In the genomic region with DNA sequence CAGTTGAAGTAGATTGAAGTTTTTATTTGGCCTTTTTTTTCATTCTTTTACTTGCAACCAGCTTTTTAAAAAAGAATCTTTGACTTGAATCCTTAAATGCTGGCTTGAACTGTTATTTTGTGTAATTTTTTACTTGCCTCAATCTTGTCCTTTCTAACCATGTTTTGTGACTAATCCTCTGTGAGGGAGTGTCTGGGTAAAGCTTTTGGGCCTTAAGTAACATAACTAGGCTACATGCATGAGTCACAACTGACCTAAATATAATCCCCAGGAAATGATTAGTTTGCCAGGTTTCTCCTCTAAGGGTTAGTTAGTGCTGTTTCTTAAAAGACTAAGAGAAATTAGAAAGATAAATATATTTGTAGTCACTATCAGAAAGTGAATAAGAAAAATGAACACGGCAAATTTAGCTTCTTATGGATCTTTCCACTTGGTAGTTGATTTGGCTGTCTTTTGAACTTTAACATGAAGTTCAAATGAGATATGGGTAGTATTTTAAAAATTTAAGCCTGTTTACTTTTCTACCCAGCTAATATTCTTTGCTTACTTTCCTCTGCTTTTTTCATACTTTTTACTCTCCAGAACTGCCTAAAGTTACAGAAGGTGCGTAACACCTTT, we compare ENCODE assay signal across 9 cellular contexts. TPM values are rescaled to one million over a fixed set of nuclear protein-coding genes. Genes with fewer than 3 reads are reported as not detected.
DNase-seq lines count a peak whose midpoint lies in the region; ATAC-seq and TF ChIP-seq lines count a peak whose summit lies in the region.
"Had no signal": no experiment of that assay in that cellular context is flagged by ENCODE, and none has a peak within 500 bp of the region (broad histone marks: within the 10 kb centered on the region; RNA-seq: fewer than 3 reads in every experiment).

No MANE protein-coding gene starts in this region.

- H3K4me3 Mint-ChIP-seq in dendritic cell treated with granulocyte-macrophage colony-stimulating factor and Interleukin-4, amounts not matched to agents 40 ng/mL and 50 ng/mL, for 4 days = no peak overlapping the region
- H3K4me3 Mint-ChIP-seq in naive thymus-derived CD4-positive, alpha-beta T cell = no peak overlapping the region

- peaks cover 17% of the 10 kb centered on the region for H3K4me1 Mint-ChIP-seq in dendritic cell treated with granulocyte-macrophage colony-stimulating factor and Interleukin-4, amounts not matched to agents 40 ng/mL and 50 ng/mL, for 4 days (ENCODE audit: low read depth)
- H3K4me1 Mint-ChIP-seq in naive thymus-derived CD4-positive, alpha-beta T cell = peaks cover 6 to 23% (median 18%) of the 10 kb centered on the region in 7 donors

- TF ChIP-seq POLR2A in thyroid gland (IDR thresholded peaks at IDR 0.05) = no peak

- H3K9me3 Mint-ChIP-seq in dendritic cell treated with granulocyte-macrophage colony-stimulating factor and Interleukin-4, amounts not matched to agents 40 ng/mL and 50 ng/mL, for 4 days = no peaks in the 10 kb centered on the region
- no peaks in the 10 kb centered on the region for H3K9me3 Mint-ChIP-seq in naive thymus-derived CD4-positive, alpha-beta T cell

- H3K27ac Mint-ChIP-seq in dendritic cell treated with granulocyte-macrophage colony-stimulating factor and Interleukin-4, amounts not matched to agents 40 ng/mL and 50 ng/mL, for 4 days = peak overlapping the region; percentile 56
- H3K27ac Mint-ChIP-seq in naive thymus-derived CD4-positive, alpha-beta T cell = peak overlapping the region in 6 of 9 donors; percentile 7 to 83 (median 60)

- DNase-seq in activated CD4-positive, CD25-positive, alpha-beta regulatory T cell (lab: John Stamatoyannopoulos, UW) = no peak
- DNase-seq in NOMO-1 treated with dmso at 0.1 percent for 144 hours (lab: John Stamatoyannopoulos, UW; ENCODE audit: unreplicated experiment) = peak; percentile 72
- DNase-seq in naive thymus-derived CD4-positive, alpha-beta T cell = no peak
- no peak for DNase-seq in UCSD-AML1 (lab: John Stamatoyannopoulos, UW; ENCODE audit: unreplicated experiment)
- no peak for DNase-seq in thyroid gland

- H3K9me3 ChIP-seq in naive thymus-derived CD4-positive, alpha-beta T cell (ENCODE audit: control insufficient read depth in 2 of 3, low read length in 3 of 3) = no peaks in the 10 kb centered on the region
- no peaks in the 10 kb centered on the region for H3K9me3 ChIP-seq in thyroid gland

- H3K27ac ChIP-seq in naive thymus-derived CD4-positive, alpha-beta T cell (ENCODE audit: low read depth, low read length) = no peak overlapping the region
- no peak overlapping the region for H3K27ac ChIP-seq in thyroid gland
- H3K27ac ChIP-seq: C4-2B had no signal

- CTCF ChIA-PET in naive thymus-derived CD4-positive, alpha-beta T cell (lab: Charles Lee) = interaction anchor here (0.8 to 1.7 kb wide), 11 partner anchors 9 to 894 kb away, joined by 3 to 7 read pairs (median 4); a partner anchor contains a TSS

- WGBS in thyroid gland, 2 donors = 62 to 64% methylated on average over 2 of the region's 2 CpGs

- intact Hi-C loops in dendritic cell treated with granulocyte-macrophage colony-stimulating factor and Interleukin-4, amounts not matched to agents 40 ng/mL and 50 ng/mL, for 4 days (cut with micrococcal nuclease) = loop anchor here (5.0 kb wide), 2 partner anchors 434 to 459 kb away; no protein-coding TSS in a partner anchor
- intact Hi-C loops in naive thymus-derived CD4-positive, alpha-beta T cell (cut with micrococcal nuclease) = loop anchor here (1.0 to 10.0 kb wide), 9 partner anchors 12 to 894 kb away; a partner anchor contains a TSS
- intact Hi-C loops in thyroid gland (cut with DNase I) = loop anchor here (5.0 kb wide), 1 partner anchor 519 kb away; a partner anchor contains a TSS

- H3K36me3 Mint-ChIP-seq in dendritic cell treated with granulocyte-macrophage colony-stimulating factor and Interleukin-4, amounts not matched to agents 40 ng/mL and 50 ng/mL, for 4 days (ENCODE audit: low read depth) = peaks cover 69% of the 10 kb centered on the region
- H3K36me3 Mint-ChIP-seq in naive thymus-derived CD4-positive, alpha-beta T cell = peaks cover 13 to 37% (median 31%) of the 10 kb centered on the region in 5 donors

- peak; percentile 78 to 84 for ATAC-seq in activated CD4-positive, CD25-positive, alpha-beta regulatory T cell treated with anti-CD3 and anti-CD28 coated beads, Interleukin-2, amount 50 U/mL, for 24 hours
- peak; percentile 66 for ATAC-seq in HG02798 (IDR thresholded peaks at IDR 0.05; ENCODE audit: poor library complexity, unreplicated experiment)
- ATAC-seq in naive thymus-derived CD4-positive, alpha-beta T cell = peak; percentile 76

- no peak overlapping the region for H3K4me3 ChIP-seq in naive thymus-derived CD4-positive, alpha-beta T cell (ENCODE audit: low read length)
- no peak overlapping the region for H3K4me3 ChIP-seq in thyroid gland (replicated peaks in 1 of 3)

- peaks cover 9 to 39% (median 35%) of the 10 kb centered on the region in 3 experiments for H3K36me3 ChIP-seq in naive thymus-derived CD4-positive, alpha-beta T cell (ENCODE audit: control insufficient read depth in 2 of 3, insufficient read depth in 3 of 3, low read length in 3 of 3)
- peaks cover 17 to 22% of the 10 kb centered on the region in 2 donors for H3K36me3 ChIP-seq in thyroid gland

- no peaks in the 10 kb centered on the region for H3K27me3 Mint-ChIP-seq in dendritic cell treated with granulocyte-macrophage colony-stimulating factor and Interleukin-4, amounts not matched to agents 40 ng/mL and 50 ng/mL, for 4 days
- no peaks in the 10 kb centered on the region for H3K27me3 Mint-ChIP-seq in naive thymus-derived CD4-positive, alpha-beta T cell

- POLR2A ChIA-PET in naive thymus-derived CD4-positive, alpha-beta T cell (lab: Charles Lee) = interaction anchor here (0.9 kb wide), 1 partner anchor 10 kb away, joined by 4 read pairs; no protein-coding TSS in a partner anchor

- no peaks in the 10 kb centered on the region for H3K27me3 ChIP-seq in naive thymus-derived CD4-positive, alpha-beta T cell (ENCODE audit: control insufficient read depth in 2 of 2, insufficient read depth in 2 of 2, low read length in 2 of 2)
- no peaks in the 10 kb centered on the region for H3K27me3 ChIP-seq in thyroid gland

- no peaks in the 10 kb centered on the region for H3K4me1 ChIP-seq in naive thymus-derived CD4-positive, alpha-beta T cell (ENCODE audit: control insufficient read depth in 2 of 2, insufficient read depth in 2 of 2, low read length in 2 of 2)
- no peaks in the 10 kb centered on the region for H3K4me1 ChIP-seq in thyroid gland

- TF ChIP-seq CTCF in thyroid gland (IDR thresholded peaks at IDR 0.05) = no peak

RNA-seq across cellular contexts. Expression of a gene that starts 13.0 kb away (rescaled TPM):
- 10 to 100 TPM; 20.3 to 46.7 (median 32.1) TPM for total RNA-seq in naive thymus-derived CD4-positive, alpha-beta T cell
- polyA plus RNA-seq in naive thymus-derived CD4-positive, alpha-beta T cell = 10 to 100 TPM; 11.6 to 17.6 TPM
- total RNA-seq in thyroid gland = 10 to 100 TPM; 32.9 to 38.3 (median 34.5) TPM

RNA-seq across cellular contexts. Expression of a gene that starts 46.8 kb away (rescaled TPM):
- not detected for total RNA-seq in naive thymus-derived CD4-positive, alpha-beta T cell
- not detected for polyA plus RNA-seq in naive thymus-derived CD4-positive, alpha-beta T cell
- total RNA-seq in thyroid gland = not detected
